ENCODE assay signal across 12 cellular contexts in the genomic region with DNA sequence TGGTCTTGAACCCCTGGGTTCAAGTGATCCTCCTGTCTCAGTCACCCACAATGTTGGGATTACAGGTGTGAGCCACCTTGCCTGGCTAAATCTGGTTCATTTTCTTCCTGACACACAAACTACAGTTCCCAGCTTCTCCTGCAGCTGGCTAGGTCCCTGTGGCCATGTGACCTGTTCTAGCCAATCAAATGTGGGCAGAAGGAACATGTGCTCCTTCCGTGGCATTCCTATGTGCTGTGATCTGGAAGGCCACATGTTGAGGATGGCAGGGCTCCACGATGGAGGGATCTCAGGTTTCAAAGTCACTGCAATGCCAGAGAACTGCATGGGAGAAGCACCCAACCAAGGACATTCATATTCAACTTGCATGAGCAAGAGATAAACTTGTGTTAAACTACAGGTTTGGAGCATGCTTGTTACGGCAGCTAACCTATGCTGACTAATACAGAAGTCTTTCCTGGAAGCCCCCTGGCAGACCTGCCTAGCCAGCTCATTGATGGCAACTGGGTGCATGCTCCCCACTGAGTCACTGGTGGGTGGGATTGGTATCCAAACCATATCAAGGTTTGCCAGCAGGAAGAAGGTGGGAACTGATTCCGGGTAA.
DNase-seq lines count a peak whose midpoint lies in the region; ATAC-seq and TF ChIP-seq lines count a peak whose summit lies in the region.
"Had no signal": no experiment of that assay in that cellular context is flagged by ENCODE, and none has a peak within 500 bp of the region (broad histone marks: within the 10 kb centered on the region; RNA-seq: fewer than 3 reads in every experiment).

No MANE protein-coding gene starts in this region.

- no peak overlapping the region for H3K27ac Mint-ChIP-seq in MCF 10A (ENCODE audit: low read depth, unreplicated experiment)
- H3K27ac Mint-ChIP-seq in nephron progenitor cell: no peak overlapping the region

- DNase-seq in NCI-H2227 (lab: John Stamatoyannopoulos, UW; ENCODE audit: unreplicated experiment) (peak; percentile 24), NCI-H2227 treated with DMSO at 0.1 percent for 48 hours (lab: John Stamatoyannopoulos, UW) (no peak), KBM-7 (peak; percentile 32), MCF 10A (ENCODE audit: unreplicated experiment) (peak; percentile 25), nephron progenitor cell (peak; percentile 22), NCI-H2029 treated with DMSO at 0.1 percent for 48 hours (lab: John Stamatoyannopoulos, UW) (no peak)
- DNase-seq: activated gamma-delta T cell treated with Interleukin-2 at 50 U/mL for 16 hours; effector CD8-positive, alpha-beta T cell; T-helper 2 cell; uterus had no signal

- peaks cover 57% of the 10 kb centered on the region for H3K27me3 Mint-ChIP-seq in MCF 10A (ENCODE audit: insufficient read depth, unreplicated experiment)
- peaks cover 68% of the 10 kb centered on the region for H3K27me3 Mint-ChIP-seq in nephron progenitor cell (ENCODE audit: low read depth, poor library complexity)

- H3K4me1 Mint-ChIP-seq in MCF 10A (ENCODE audit: insufficient read depth, unreplicated experiment): peaks cover 7% of the 10 kb centered on the region
- peaks cover 53% of the 10 kb centered on the region for H3K4me1 Mint-ChIP-seq in nephron progenitor cell

- H3K9me3 Mint-ChIP-seq in MCF 10A (ENCODE audit: unreplicated experiment): no peaks in the 10 kb centered on the region
- H3K9me3 Mint-ChIP-seq in nephron progenitor cell: no peaks in the 10 kb centered on the region

- intact Hi-C loops in MCF 10A (cut with micrococcal nuclease): no loop called here

- POLR2A ChIA-PET in MCF 10A (lab: Yijun Ruan, JAX): interaction anchor here (0.6 kb wide), 1 partner anchor 368 kb away, joined by 3 read pairs; no protein-coding TSS in a partner anchor

- in situ Hi-C loops in KBM-7 (cut with MboI; ENCODE audit: low pct_unique_long_range_greater_than_20kb, low sequenced_read_pairs): no loop called here

- TF ChIP-seq CTCF in MCF 10A (IDR thresholded peaks at IDR 0.05; ENCODE audit: unreplicated experiment): no peak
- TF ChIP-seq CTCF in nephron progenitor cell (IDR thresholded peaks at IDR 0.05): no peak

- no peaks in the 10 kb centered on the region for H3K36me3 Mint-ChIP-seq in MCF 10A (ENCODE audit: insufficient read depth, unreplicated experiment)
- no peaks in the 10 kb centered on the region for H3K36me3 Mint-ChIP-seq in nephron progenitor cell (ENCODE audit: low read depth)

- H3K4me3 Mint-ChIP-seq in MCF 10A (ENCODE audit: unreplicated experiment) (no peak overlapping the region), nephron progenitor cell (no peak overlapping the region)

- no TSS peak for BruUV-seq in MCF 10A (replicated peaks; lab: Mats Ljungman, UMichigan)

- no peak for ATAC-seq in GM18868 (IDR thresholded peaks at IDR 0.05; ENCODE audit: unreplicated experiment)
- ATAC-seq in GM19023 (IDR thresholded peaks at IDR 0.05; ENCODE audit: unreplicated experiment): no peak

- CTCF ChIA-PET in MCF 10A (lab: Yijun Ruan, JAX): interaction anchor here (0.6 to 2.3 kb wide), 6 partner anchors 8 to 227 kb away, joined by 3 to 12 read pairs (median 4); no protein-coding TSS in a partner anchor

Comparison
In these comparisons a context has a peak if more than half of its experiments do, and no peak if none do; other contexts are left out.
1. DNase-seq: peak in NCI-H2227 (single experiment), KBM-7 (single experiment), MCF 10A (single experiment) and nephron progenitor cell (single experiment); none in NCI-H2227 treated with DMSO at 0.1 percent for 48 hours (single experiment) and NCI-H2029 treated with DMSO at 0.1 percent for 48 hours (single experiment).